ENCODE assay signal across 15 cellular contexts in the genomic region with DNA sequence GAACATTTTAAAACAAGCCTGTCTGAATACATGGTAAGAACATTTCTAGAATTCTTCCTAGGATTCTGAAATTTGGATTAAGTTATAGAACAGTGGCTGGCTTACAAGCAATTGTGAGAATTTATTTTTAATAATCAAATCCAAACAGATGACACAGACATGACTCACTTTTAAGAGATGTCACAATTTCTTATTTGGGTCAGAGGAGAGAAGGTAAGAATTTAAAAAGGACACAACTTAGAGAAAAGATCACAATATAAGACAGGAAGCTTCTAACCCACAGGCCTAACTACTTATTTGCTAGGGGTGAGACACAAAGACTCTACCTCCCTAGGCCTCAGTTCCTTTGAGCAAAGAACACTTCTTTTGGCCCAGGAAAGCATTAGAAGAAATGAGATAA. TPM values are rescaled to one million over a fixed set of nuclear protein-coding genes. Genes with fewer than 3 reads are reported as not detected.
DNase-seq lines count a peak whose midpoint lies in the region; ATAC-seq and TF ChIP-seq lines count a peak whose summit lies in the region.
"Had no signal": no experiment of that assay in that cellular context is flagged by ENCODE, and none has a peak within 500 bp of the region (broad histone marks: within the 10 kb centered on the region; RNA-seq: fewer than 3 reads in every experiment).

No MANE protein-coding gene starts in this region.

- H3K4me2 ChIP-seq in skeletal muscle satellite cell (ENCODE audit: low read length) (no peak overlapping the region), MM.1S (ENCODE audit: low read depth, low read length) (no peak overlapping the region)

- H3K9me3 ChIP-seq in WERI-Rb-1 (ENCODE audit: severe bottlenecking) (no peaks in the 10 kb centered on the region), skeletal muscle satellite cell (replicated peaks; ENCODE audit: low read length) (no peaks in the 10 kb centered on the region), MM.1S (replicated peaks; ENCODE audit: insufficient read depth, low read length) (no peaks in the 10 kb centered on the region)
- H3K9me3 ChIP-seq: ascending aorta, pancreas, stomach had no signal

- no peak for DNase-seq in activated T-cell treated with anti-CD3 and anti-CD28 coated beads, Interleukin-2, amount 50 U/mL, for 72 hours
- DNase-seq in activated T-cell treated with anti-CD3 and anti-CD28 coated beads for 4 hours: no peak
- no peak for DNase-seq in WERI-Rb-1
- DNase-seq in effector memory CD8-positive, alpha-beta T cell: no peak
- DNase-seq in coronary artery (ENCODE audit: low spot score): no peak
- DNase-seq in MM.1S: no peak
- no peak for DNase-seq in stimulated activated CD4-positive, alpha-beta T cell treated with anti-CD3 and anti-CD28 coated beads, Interleukin-12 subunit alpha, Interleukin-12 subunit beta, amount 100 ng/mL, for 4 hours
- DNase-seq: activated CD4-positive, alpha-beta T cell treated with anti-CD3 and anti-CD28 coated beads, Interleukin-2, amount 50 U/mL, for 1 hour; NCI-H524 treated with DMSO at 0.1 percent for 48 hours; pancreas; SIG-M5; stomach had no signal

- H3K79me2 ChIP-seq in MM.1S (ENCODE audit: low read length): 0 out of 2 replicates have a peak, but pooled peaks cover 7% of the 10 kb centered on the region

- peaks cover 6% of the 10 kb centered on the region for H3K4me1 Mint-ChIP-seq in activated T-cell treated with anti-CD3 and anti-CD28 coated beads, Interleukin-2, amount 50 U/mL, for 72 hours (ENCODE audit: low read depth)
- peaks cover 16 to 19% of the 10 kb centered on the region in 2 donors for H3K4me1 Mint-ChIP-seq in effector memory CD8-positive, alpha-beta T cell (ENCODE audit: low read depth in 2 of 2)

- H3K4me1 ChIP-seq in skeletal muscle satellite cell (ENCODE audit: control insufficient read depth, insufficient read depth, low read length) (peaks cover 13% of the 10 kb centered on the region), MM.1S (ENCODE audit: low read length) (no peaks in the 10 kb centered on the region)
- H3K4me1 ChIP-seq: ascending aorta, pancreas had no signal

- ATAC-seq in activated T-cell treated with anti-CD3 and anti-CD28 coated beads, Interleukin-2, amount 50 U/mL, for 72 hours (replicated peaks in 1 of 2): no peak
- peak; percentile 82 for ATAC-seq in effector memory CD8-positive, alpha-beta T cell (replicated peaks)
- ATAC-seq: left lobe of liver, pancreas had no signal

- H3K9me2 ChIP-seq in MM.1S (replicated peaks; ENCODE audit: insufficient read depth, low read length): no peaks in the 10 kb centered on the region

- H3K4me3 ChIP-seq in WERI-Rb-1 (ENCODE audit: low read depth, low read length) (no peak overlapping the region), skeletal muscle satellite cell (ENCODE audit: low read length) (no peak overlapping the region), coronary artery (no peak overlapping the region), MM.1S (ENCODE audit: low read length) (no peak overlapping the region)
- H3K4me3 ChIP-seq: ascending aorta, pancreas, stomach had no signal

- H3K36me3 ChIP-seq in WERI-Rb-1: peaks cover 74% of the 10 kb centered on the region
- H3K36me3 ChIP-seq in skeletal muscle satellite cell (ENCODE audit: insufficient read depth, low read length): peaks cover 61% of the 10 kb centered on the region
- H3K36me3 ChIP-seq in MM.1S (replicated peaks; ENCODE audit: insufficient read depth, low read length): peaks cover 19% of the 10 kb centered on the region

- H3K27ac ChIP-seq in WERI-Rb-1 (peak overlapping the region; percentile 57), coronary artery (peak overlapping the region in 1 of 2 donors; percentile 34), MM.1S (ENCODE audit: low read length) (no peak overlapping the region)
- H3K27ac ChIP-seq: pancreas had no signal

- H3K27me3 Mint-ChIP-seq in activated T-cell treated with anti-CD3 and anti-CD28 coated beads, Interleukin-2, amount 50 U/mL, for 72 hours (ENCODE audit: low read depth): no peaks in the 10 kb centered on the region
- H3K27me3 Mint-ChIP-seq in effector memory CD8-positive, alpha-beta T cell: no peaks in the 10 kb centered on the region

- H3K36me3 Mint-ChIP-seq in activated T-cell treated with anti-CD3 and anti-CD28 coated beads, Interleukin-2, amount 50 U/mL, for 72 hours (ENCODE audit: insufficient read depth in 2 of 2): peaks cover 7 to 26% of the 10 kb centered on the region in 2 donors
- peaks cover 78% of the 10 kb centered on the region for H3K36me3 Mint-ChIP-seq in effector memory CD8-positive, alpha-beta T cell (ENCODE audit: insufficient read depth)

- H3K9me3 Mint-ChIP-seq in activated T-cell treated with anti-CD3 and anti-CD28 coated beads, Interleukin-2, amount 50 U/mL, for 72 hours: no peaks in the 10 kb centered on the region
- H3K9me3 Mint-ChIP-seq in effector memory CD8-positive, alpha-beta T cell: no peaks in the 10 kb centered on the region

- H3K27me3 ChIP-seq in WERI-Rb-1 (ENCODE audit: insufficient read depth, low read depth, severe bottlenecking) (no peaks in the 10 kb centered on the region), skeletal muscle satellite cell (ENCODE audit: control insufficient read depth, insufficient read depth, low read length) (no peaks in the 10 kb centered on the region), MM.1S (replicated peaks; ENCODE audit: insufficient read depth, low read length) (no peaks in the 10 kb centered on the region)
- H3K27me3 ChIP-seq: ascending aorta, pancreas, stomach had no signal

- no peaks in the 10 kb centered on the region for H3F3A ChIP-seq in MM.1S (ENCODE audit: insufficient read depth, low read length)

- no peak overlapping the region for H2AFZ ChIP-seq in MM.1S (ENCODE audit: low read length)

- no peak for TF ChIP-seq CTCF in WERI-Rb-1 (IDR thresholded peaks at IDR 0.05; ENCODE audit: low read depth, low read length)
- no peak for TF ChIP-seq CTCF in coronary artery (IDR thresholded peaks at IDR 0.05)
- TF ChIP-seq CTCF in MM.1S (IDR thresholded peaks at IDR 0.05; ENCODE audit: low read length): no peak

- H3K9ac ChIP-seq in skeletal muscle satellite cell (ENCODE audit: low read depth, low read length): peak overlapping the region; percentile 19
- H3K9ac ChIP-seq in MM.1S (ENCODE audit: low read length): no peak overlapping the region

- peak overlapping the region; percentile 58 for H3K27ac Mint-ChIP-seq in activated T-cell treated with anti-CD3 and anti-CD28 coated beads, Interleukin-2, amount 50 U/mL, for 72 hours
- peak overlapping the region; percentile 38 to 47 for H3K27ac Mint-ChIP-seq in effector memory CD8-positive, alpha-beta T cell

- no peaks in the 10 kb centered on the region for H4K20me1 ChIP-seq in MM.1S (ENCODE audit: insufficient read depth, low read length)

- no peak overlapping the region for H3K4me3 Mint-ChIP-seq in activated T-cell treated with anti-CD3 and anti-CD28 coated beads, Interleukin-2, amount 50 U/mL, for 72 hours
- no peak overlapping the region for H3K4me3 Mint-ChIP-seq in effector memory CD8-positive, alpha-beta T cell

RNA-seq across cellular contexts. Expression of a gene that starts 32.7 kb away (rescaled TPM):
- 10 to 100 TPM; 40.0 to 44.7 TPM for total RNA-seq in activated T-cell treated with anti-CD3 and anti-CD28 coated beads, Interleukin-2, amount 50 U/mL, for 72 hours
- total RNA-seq in skeletal muscle satellite cell (2012; rRNA removed): 30.2 and 36.7 TPM in 2 replicates

RNA-seq across cellular contexts. Expression of a gene that starts 32.8 kb away (rescaled TPM):
- 10 to 100 TPM; 13.9 to 15.2 TPM for total RNA-seq in activated T-cell treated with anti-CD3 and anti-CD28 coated beads, Interleukin-2, amount 50 U/mL, for 72 hours
- total RNA-seq in skeletal muscle satellite cell (2012; rRNA removed): 15.2 and 18.6 TPM in 2 replicates
